8 cellular contexts compared by ENCODE assay signal in the genomic region with DNA sequence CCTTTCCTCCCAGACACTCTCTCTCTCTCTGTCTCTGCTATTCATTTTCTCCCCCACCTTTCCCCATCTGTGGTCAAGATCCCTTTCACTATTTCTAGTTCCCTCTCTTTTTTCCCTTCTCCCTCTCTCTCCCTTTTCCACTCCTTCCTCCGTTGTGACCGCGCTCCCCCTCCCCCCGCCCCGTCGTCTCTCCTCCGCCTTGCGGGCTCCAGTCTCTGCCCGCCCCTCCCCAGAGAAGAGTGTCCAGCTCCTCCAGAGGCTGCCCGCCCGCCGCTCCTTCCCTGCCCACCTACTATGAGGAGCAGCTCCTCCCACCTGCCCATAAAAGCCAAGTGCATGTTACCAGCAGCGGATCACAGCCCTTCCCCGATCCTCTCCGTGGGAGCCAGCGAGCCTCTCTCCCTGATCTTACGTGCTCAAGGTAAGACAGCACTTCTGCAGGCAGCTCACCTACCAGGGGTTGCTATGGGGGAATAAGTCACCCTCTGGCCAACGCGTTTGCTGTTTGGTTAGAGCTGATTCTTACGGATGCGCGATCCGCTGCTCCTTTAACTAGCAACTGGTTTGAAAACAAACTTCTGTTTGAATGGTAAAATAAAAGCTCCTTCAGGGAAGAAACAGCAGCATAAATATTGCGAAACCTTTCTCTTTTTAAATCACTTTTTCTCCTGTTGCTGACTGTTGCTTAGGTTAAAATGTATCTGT. TPM values are rescaled to one million over a fixed set of nuclear protein-coding genes. Genes with fewer than 3 reads are reported as not detected.
A peak's percentile ranks its signal among the peaks of the same experiment; 100 is the strongest.
DNase-seq lines count a peak whose midpoint lies in the region; ATAC-seq, FAIRE-seq and TF ChIP-seq lines count a peak whose summit lies in the region.

A gene (plus strand): TSS at position 351 of the 705 bp plus-strand sequence. CDS start 152,089 bp downstream, outside the sequence.

- POLR2A ChIA-PET in HEK293T (lab: Yijun Ruan, JAX), result interaction anchor here (2.7 kb wide), 1 partner anchor 10 kb away, joined by 8 read pairs; no protein-coding TSS in a partner anchor

- no peak for TF ChIP-seq CTCF in left ventricle myocardium inferior (IDR thresholded peaks at IDR 0.05; ENCODE audit: borderline replicate concordance)
- TF ChIP-seq CTCF in D721Med (IDR thresholded peaks at IDR 0.05; ENCODE audit: insufficient read depth, missing control alignments), result no peak

- H3K9me3 Mint-ChIP-seq in activated T-helper 1 cell treated with anti-CD3 and anti-CD28 coated beads, Interleukin-12 subunit alpha, Interleukin-12 subunit beta, Interleukin-2, Interleukin-4 antibody, amounts not matched to agents 30 ng/mL and 10 ng/mL and 1 ng/mL, durations not matched to agents 14 hours and 24 hours and 36 hours, result no peaks in the 10 kb centered on the region

- intact Hi-C loops in activated T-helper 1 cell treated with anti-CD3 and anti-CD28 coated beads, Interleukin-12 subunit alpha, Interleukin-12 subunit beta, Interleukin-2, Interleukin-4 antibody, amounts not matched to agents 30 ng/mL and 10 ng/mL and 1 ng/mL, durations not matched to agents 14 hours and 24 hours and 36 hours (cut with micrococcal nuclease), result no loop called here
- intact Hi-C loops in left ventricle myocardium inferior (cut with micrococcal nuclease), result no loop called here

- peak within 1 kb of the TSS; percentile 70 for H3K4me3 ChIP-seq in left ventricle myocardium inferior

- H3K4me3 Mint-ChIP-seq in activated T-helper 1 cell treated with anti-CD3 and anti-CD28 coated beads, Interleukin-12 subunit alpha, Interleukin-12 subunit beta, Interleukin-2, Interleukin-4 antibody, amounts not matched to agents 30 ng/mL and 10 ng/mL and 1 ng/mL, durations not matched to agents 14 hours and 24 hours and 36 hours, result peak within 1 kb of the TSS; percentile 50

- H3K4me1 Mint-ChIP-seq in activated T-helper 1 cell treated with anti-CD3 and anti-CD28 coated beads, Interleukin-12 subunit alpha, Interleukin-12 subunit beta, Interleukin-2, Interleukin-4 antibody, amounts not matched to agents 30 ng/mL and 10 ng/mL and 1 ng/mL, durations not matched to agents 14 hours and 24 hours and 36 hours (ENCODE audit: low read depth), result peaks cover 19% of the 10 kb centered on the region

- H3K4me1 ChIP-seq in left ventricle myocardium inferior, result peaks cover 25% of the 10 kb centered on the region

- peak within 1 kb of the TSS; percentile 86 for H3K27ac ChIP-seq in left ventricle myocardium inferior (replicated peaks)

- no peak for FAIRE-seq in D721Med (lab: Jason Lieb, UNC)

- peak; percentile 38 for DNase-seq in HEK293T (ENCODE audit: extremely low spot score)
- DNase-seq in activated T-helper 1 cell treated with anti-CD3 and anti-CD28 coated beads, Interleukin-12 subunit alpha, Interleukin-12 subunit beta, Interleukin-2, Interleukin-4 antibody, amounts not matched to agents 30 ng/mL and 10 ng/mL and 1 ng/mL, durations not matched to agents 14 hours and 24 hours and 36 hours (ENCODE audit: low spot score), result no peak
- DNase-seq in left ventricle myocardium inferior, result peak; percentile 67
- DNase-seq in pulmonary artery endothelial cell (ENCODE audit: low read depth, low spot score), result peak; percentile 61
- no peak for DNase-seq in D721Med (ENCODE audit: insufficient read length, low spot score)
- DNase-seq in GF-D8 (lab: John Stamatoyannopoulos, UW), result no peak
- DNase-seq in RPMI8226, result no peak

- H3K27ac Mint-ChIP-seq in activated T-helper 1 cell treated with anti-CD3 and anti-CD28 coated beads, Interleukin-12 subunit alpha, Interleukin-12 subunit beta, Interleukin-2, Interleukin-4 antibody, amounts not matched to agents 30 ng/mL and 10 ng/mL and 1 ng/mL, durations not matched to agents 14 hours and 24 hours and 36 hours, result no peak within 1 kb of the TSS

- H3K36me3 Mint-ChIP-seq in activated T-helper 1 cell treated with anti-CD3 and anti-CD28 coated beads, Interleukin-12 subunit alpha, Interleukin-12 subunit beta, Interleukin-2, Interleukin-4 antibody, amounts not matched to agents 30 ng/mL and 10 ng/mL and 1 ng/mL, durations not matched to agents 14 hours and 24 hours and 36 hours (ENCODE audit: low read depth), result no peaks in the 10 kb centered on the region

- no peaks in the 10 kb centered on the region for H3K36me3 ChIP-seq in left ventricle myocardium inferior

- H3K9me3 ChIP-seq in left ventricle myocardium inferior (replicated peaks), result no peaks in the 10 kb centered on the region

- peaks cover 55% of the 10 kb centered on the region for H3K27me3 Mint-ChIP-seq in activated T-helper 1 cell treated with anti-CD3 and anti-CD28 coated beads, Interleukin-12 subunit alpha, Interleukin-12 subunit beta, Interleukin-2, Interleukin-4 antibody, amounts not matched to agents 30 ng/mL and 10 ng/mL and 1 ng/mL, durations not matched to agents 14 hours and 24 hours and 36 hours (ENCODE audit: insufficient read depth)

- H3K27me3 ChIP-seq in left ventricle myocardium inferior (ENCODE audit: low read depth), result peaks cover 56% of the 10 kb centered on the region

- no peak for ATAC-seq in HG03520 (IDR thresholded peaks at IDR 0.05; ENCODE audit: unreplicated experiment)

- CTCF ChIA-PET in HEK293T (lab: Yijun Ruan, JAX), result interaction anchor here (1.3 kb wide), 2 partner anchors 10 to 49 kb away, joined by 3 to 8 read pairs; no protein-coding TSS in a partner anchor

TF ChIP-seq in HEK293T, 16 proteins besides CTCF, POLR2A, EP300 and RAD21:
- TF ChIP-seq L3MBTL2 (conservative IDR thresholded peaks at IDR 0.05) (peak; percentile 43; the same call in 1 of the 2 replicates), NFRKB (IDR thresholded peaks at IDR 0.05) (no peak)
TF ChIP-seq in HEK293T: peak in this region for 1.

RNA-seq across cellular contexts. Expression of the gene that starts here (rescaled TPM):
- 0.08 TPM in 1 of 2 replicates, not detected in the other for total RNA-seq in activated T-helper 1 cell treated with anti-CD3 and anti-CD28 coated beads, Interleukin-12 subunit alpha, Interleukin-12 subunit beta, Interleukin-2, Interleukin-4 antibody, amounts not matched to agents 30 ng/mL and 10 ng/mL and 1 ng/mL, durations not matched to agents 14 hours and 24 hours and 36 hours
- total RNA-seq in left ventricle myocardium inferior (16.4 TPM), pulmonary artery endothelial cell (251 and 873 TPM in 2 replicates)

Comparison
In these comparisons a context has a peak if more than half of its experiments do, and no peak if none do; other contexts are left out.
1. RNA of the gene that starts here (total RNA-seq): 251 to 873 TPM in pulmonary artery endothelial cell and 16.4 TPM in left ventricle myocardium inferior (single experiment); 0.08 TPM in activated T-helper 1 cell treated with anti-CD3 and anti-CD28 coated beads, Interleukin-12 subunit alpha, Interleukin-12 subunit beta, Interleukin-2, Interleukin-4 antibody, amounts not matched to agents 30 ng/mL and 10 ng/mL and 1 ng/mL, durations not matched to agents 14 hours and 24 hours and 36 hours; every median in the first group is over 10 times any median in the second.
2. RNA of the gene that starts here (total RNA-seq): 251 to 873 TPM in pulmonary artery endothelial cell; 16.4 TPM in left ventricle myocardium inferior (single experiment); every median in the first group is over 10 times any median in the second.
3. DNase-seq: peak in HEK293T (single experiment), left ventricle myocardium inferior (single experiment) and pulmonary artery endothelial cell (single experiment); none in activated T-helper 1 cell treated with anti-CD3 and anti-CD28 coated beads, Interleukin-12 subunit alpha, Interleukin-12 subunit beta, Interleukin-2, Interleukin-4 antibody, amounts not matched to agents 30 ng/mL and 10 ng/mL and 1 ng/mL, durations not matched to agents 14 hours and 24 hours and 36 hours (single experiment), D721Med (single experiment), GF-D8 (single experiment) and RPMI8226 (single experiment).